ENCODE assay signal across 19 cellular contexts in the genomic region with DNA sequence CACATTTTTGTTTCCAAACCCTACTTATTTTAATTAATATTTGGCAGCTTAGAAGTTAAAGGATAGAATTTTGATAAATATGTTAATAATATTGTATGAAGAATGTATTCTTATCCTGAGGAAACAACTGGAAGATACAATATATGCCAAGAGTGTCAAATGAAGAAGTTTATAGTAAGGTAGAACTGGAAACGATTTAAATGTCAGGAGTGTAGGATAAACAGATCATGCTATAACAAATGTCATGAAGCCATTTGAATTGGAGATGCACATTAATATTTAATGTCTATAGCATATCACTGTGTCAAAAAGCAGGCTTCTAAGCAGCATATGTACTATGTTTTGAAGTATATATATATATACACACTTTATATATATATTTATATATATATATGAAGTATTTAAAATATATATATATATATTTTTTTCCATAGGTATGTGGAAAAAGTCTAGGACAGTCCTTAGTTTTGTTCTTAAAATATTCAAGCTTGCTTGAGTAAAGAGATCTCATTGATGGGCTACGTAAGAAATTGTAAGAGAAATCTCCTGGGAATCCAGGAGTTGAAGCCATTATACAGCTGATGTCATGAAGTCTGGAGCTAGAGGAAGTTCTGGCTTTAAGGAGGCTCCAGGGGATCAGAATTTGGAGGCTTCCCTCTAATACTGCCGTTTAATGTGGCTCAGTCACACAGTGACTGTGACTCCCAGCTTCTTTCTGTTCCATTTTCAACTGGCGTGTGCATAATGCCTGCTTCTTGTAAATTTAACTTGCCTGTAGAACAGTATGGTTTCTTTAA.
"Had no signal": no experiment of that assay in that cellular context is flagged by ENCODE, and none has a peak within 500 bp of the region (broad histone marks: within the 10 kb centered on the region; RNA-seq: fewer than 3 reads in every experiment).

No MANE protein-coding gene starts in this region.

- DNase-seq: colonic mucosa; effector CD4-positive, alpha-beta T cell; endodermal cell; erythroblast; foreskin keratinocyte; heart left ventricle; hippocampal formation; kidney glomerular epithelial cell; mucosa of descending colon; naive thymus-derived CD8-positive, alpha-beta T cell; occipital lobe; pancreas; right cardiac atrium; small intestine; stimulated activated CD4-positive, alpha-beta T cell treated with anti-CD3 and anti-CD28 coated beads, Interleukin-2, amount 100 ng/mL, for 48 hours; stimulated activated naive CD4-positive, alpha-beta T cell treated with Interleukin-2 at 50 U/mL for 16 hours; trophoblast cell had no signal

- H3K4me3 ChIP-seq: colonic mucosa, heart left ventricle, mucosa of descending colon, pancreas had no signal

- H3K27ac Mint-ChIP-seq: endodermal cell, progenitor cell of endocrine pancreas had no signal

- ATAC-seq: foreskin keratinocyte; heart left ventricle; mucosa of descending colon; naive thymus-derived CD8-positive, alpha-beta T cell; pancreas; right cardiac atrium had no signal

- H3K36me3 ChIP-seq: colonic mucosa, heart left ventricle, pancreas had no signal

- H3K27me3 ChIP-seq: colonic mucosa, foreskin keratinocyte, heart left ventricle, pancreas had no signal

- H3K27me3 Mint-ChIP-seq: naive thymus-derived CD8-positive, alpha-beta T cell; progenitor cell of endocrine pancreas had no signal

- H3K9me3 ChIP-seq: colonic mucosa, heart left ventricle, mucosa of descending colon, pancreas had no signal

- H3K4me1 ChIP-seq: colonic mucosa, foreskin keratinocyte, heart left ventricle, pancreas had no signal

- H3K27ac ChIP-seq: colonic mucosa, foreskin keratinocyte, heart left ventricle, pancreas had no signal

- H3K4me1 Mint-ChIP-seq: endodermal cell; naive thymus-derived CD8-positive, alpha-beta T cell; neural crest cell had no signal

- H3K36me3 Mint-ChIP-seq: naive thymus-derived CD8-positive, alpha-beta T cell had no signal

- H3K9me3 Mint-ChIP-seq: endodermal cell; naive thymus-derived CD8-positive, alpha-beta T cell had no signal

- H3K4me3 Mint-ChIP-seq: endodermal cell; naive thymus-derived CD8-positive, alpha-beta T cell; neural crest cell had no signal
